24 cellular contexts compared by ENCODE assay signal in the genomic region with DNA sequence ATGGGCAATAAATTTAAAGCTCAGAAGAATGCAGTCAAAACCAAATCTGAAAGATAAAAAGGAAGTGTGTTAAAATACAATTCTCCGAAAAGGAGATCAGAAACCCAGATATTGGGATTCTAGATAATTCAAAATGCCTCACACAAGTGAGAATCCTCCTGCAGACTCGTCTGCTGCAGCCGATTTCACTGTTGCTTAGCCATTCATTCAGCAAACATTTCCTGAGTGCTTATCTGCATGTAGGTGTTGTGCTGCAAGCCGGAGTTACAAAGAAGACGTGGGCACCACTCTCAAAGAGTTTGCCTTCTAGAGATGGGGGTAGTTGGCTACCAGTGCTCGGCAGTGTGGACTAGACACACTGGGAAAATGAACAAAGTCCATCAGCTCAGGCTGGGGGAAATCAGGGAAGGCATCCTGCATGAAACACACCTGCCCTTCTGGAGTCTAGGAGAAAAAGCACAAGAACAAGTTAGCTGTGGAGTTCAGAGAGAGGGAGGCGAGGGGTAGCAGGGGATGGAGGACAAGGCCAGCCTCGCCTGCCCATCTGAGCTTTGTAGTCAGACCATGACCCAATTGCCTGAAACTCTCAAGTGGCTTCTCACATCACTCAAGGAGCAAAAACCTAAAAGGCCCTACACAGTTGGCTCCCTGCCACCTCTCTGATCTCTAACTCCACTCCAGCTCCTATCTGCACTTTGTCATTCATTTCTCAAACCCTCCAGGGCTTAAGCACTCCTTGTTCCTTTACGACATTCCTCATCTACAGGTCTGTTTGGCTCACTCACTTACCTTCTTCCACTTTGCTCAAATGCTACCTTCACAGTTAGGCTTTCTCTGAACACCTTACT.
DNase-seq lines count a peak whose midpoint lies in the region; ATAC-seq, FAIRE-seq and TF ChIP-seq lines count a peak whose summit lies in the region.
"Had no signal": no experiment of that assay in that cellular context is flagged by ENCODE, and none has a peak within 500 bp of the region (broad histone marks: within the 10 kb centered on the region; RNA-seq: fewer than 3 reads in every experiment).

No MANE protein-coding gene starts in this region.

- peaks cover 0 to 7% of the 10 kb centered on the region in 2 experiments; a peak in 2 of 4 replicates for H3K36me3 ChIP-seq in HCT116 (ENCODE audit: control insufficient read depth in 1 of 2, insufficient read depth in 2 of 2, low read length in 2 of 2)
- H3K36me3 ChIP-seq in H1 (ENCODE audit: control insufficient read depth in 2 of 4, insufficient read depth in 4 of 4, low read length in 3 of 4): no peaks in the 10 kb centered on the region
- H3K36me3 ChIP-seq in neural progenitor cell: no peaks in the 10 kb centered on the region
- H3K36me3 ChIP-seq: adrenal gland, BE2C, SJCRH30 had no signal

- H3K9me2 ChIP-seq in HCT116 (ENCODE audit: insufficient read depth): no peaks in the 10 kb centered on the region

- no peak overlapping the region for H2BK120ac ChIP-seq in H1 (replicated peaks; ENCODE audit: low read depth, low read length)

- H3K36me3 Mint-ChIP-seq in mesothelial cell of epicardium (peaks cover 3% of the 10 kb centered on the region), neural progenitor cell (no peaks in the 10 kb centered on the region)

- H3K9me3 Mint-ChIP-seq in mesothelial cell of epicardium (peaks cover 9% of the 10 kb centered on the region), neural progenitor cell (peaks cover 5% of the 10 kb centered on the region)
- H3K9me3 Mint-ChIP-seq: activated T-helper 17 cell treated with anti-CD3 and anti-CD28 coated beads, Interleukin-2, amount 50 U/mL, for 72 hours had no signal

- H3K79me1 ChIP-seq in H1 (ENCODE audit: low read depth, low read length): no peaks in the 10 kb centered on the region

- H3K79me2 ChIP-seq in HCT116 (ENCODE audit: insufficient read depth, low read length) (no peaks in the 10 kb centered on the region), H1 (ENCODE audit: control insufficient read depth in 1 of 2, insufficient read depth in 2 of 2, low read length in 2 of 2) (no peaks in the 10 kb centered on the region), neural progenitor cell (ENCODE audit: low read depth) (no peaks in the 10 kb centered on the region)

- no peaks in the 10 kb centered on the region for H3K23me2 ChIP-seq in H1 (ENCODE audit: low read depth, low read length)

- H3K9ac ChIP-seq in HCT116 (ENCODE audit: low read length) (0 out of 2 replicates have a peak overlapping the region, but pooled peaks have one; percentile 14), H1 (replicated peaks in 1 of 4; ENCODE audit: extremely low read depth in 1 of 4, low read depth in 3 of 4, low read length in 3 of 4) (peak overlapping the region in 1 of 4 experiments; percentile 32; a peak in 1 of 7 replicates), neural progenitor cell (no peak overlapping the region)

- CTCF ChIA-PET in HCT116 (lab: Charles Lee): no interaction called here
- CTCF ChIA-PET in H1 (lab: Charles Lee; ENCODE audit: partially characterized antibody): interaction anchor here (0.5 kb wide), 1 partner anchor 693 kb away, joined by 3 read pairs; no protein-coding TSS in a partner anchor

- no peak overlapping the region for H2BK20ac ChIP-seq in H1 (ENCODE audit: low read length)

- H3K4me3 Mint-ChIP-seq in mesothelial cell of epicardium (no peak overlapping the region), neural progenitor cell (no peak overlapping the region)
- H3K4me3 Mint-ChIP-seq: activated T-helper 17 cell treated with anti-CD3 and anti-CD28 coated beads, Interleukin-2, amount 50 U/mL, for 72 hours; T-helper 17 cell had no signal

- intact Hi-C loops in HCT116 (cut with micrococcal nuclease): no loop called here

- H2AK5ac ChIP-seq in H1 (ENCODE audit: low read depth, low read length): no peak overlapping the region

- H3K4me3 ChIP-seq in HCT116 (replicated peaks in 1 of 2; ENCODE audit: low read depth in 1 of 2, low read length in 2 of 2): peak overlapping the region in 1 of 2 experiments; percentile 11; a peak in 1 of 4 replicates
- no peak overlapping the region for H3K4me3 ChIP-seq in H1 (ENCODE audit: extremely low read depth in 1 of 4, insufficient read depth in 2 of 4, low read depth in 3 of 4, low read length in 4 of 4)
- no peak overlapping the region for H3K4me3 ChIP-seq in neural progenitor cell
- H3K4me3 ChIP-seq: adrenal gland, GM12878, PC-9, psoas muscle, SJCRH30, smooth muscle cell had no signal

- no peaks in the 10 kb centered on the region for H4K20me1 ChIP-seq in HCT116 (ENCODE audit: insufficient read depth)
- H4K20me1 ChIP-seq in H1 (replicated peaks in 1 of 2; ENCODE audit: control insufficient read depth in 1 of 2, insufficient read depth in 2 of 2, low read length in 2 of 2): peaks cover 0 to 2% of the 10 kb centered on the region in 2 experiments
- no peaks in the 10 kb centered on the region for H4K20me1 ChIP-seq in neural progenitor cell (ENCODE audit: low read depth)

- no peak overlapping the region for H3K14ac ChIP-seq in H1 (ENCODE audit: insufficient read length)

- FAIRE-seq in H1 (lab: Jason Lieb, UNC): no peak
- FAIRE-seq: GM12878 had no signal

- no peak overlapping the region for H4K91ac ChIP-seq in H1 (replicated peaks; ENCODE audit: insufficient read length, low read length)

- peaks cover 40 to 62% of the 10 kb centered on the region in 2 experiments for H3K4me1 ChIP-seq in HCT116 (ENCODE audit: control insufficient read depth in 1 of 2, insufficient read depth in 2 of 2, low read length in 2 of 2)
- peaks cover 0 to 4% (median 1%) of the 10 kb centered on the region in 4 experiments; a peak in 3 of 7 replicates for H3K4me1 ChIP-seq in H1 (replicated peaks in 1 of 4; ENCODE audit: control insufficient read depth in 3 of 4, insufficient read depth in 4 of 4, low read length in 3 of 4)
- H3K4me1 ChIP-seq in neural progenitor cell: peaks cover 6% of the 10 kb centered on the region
- H3K4me1 ChIP-seq: BE2C had no signal

- TF ChIP-seq RAD21 in HCT116 (IDR thresholded peaks at IDR 0.05; ENCODE audit: low read depth) (no peak), H1 (IDR thresholded peaks at IDR 0.05 in 1 of 2, conservative IDR thresholded peaks at IDR 0.05 in 1 of 2; ENCODE audit: low read depth in 2 of 2, low read length in 2 of 2) (no peak)

- no peak overlapping the region for H4K5ac ChIP-seq in H1 (ENCODE audit: insufficient read length, low read depth, low read length)

- H3K56ac ChIP-seq in H1 (replicated peaks; ENCODE audit: insufficient read length, low read depth, low read length): no peak overlapping the region

- H3K4me2 ChIP-seq in HCT116 (ENCODE audit: low read length) (peak overlapping the region; percentile 52), H1 (ENCODE audit: insufficient read depth in 1 of 2, low read depth in 2 of 2, low read length in 2 of 2) (no peak overlapping the region), neural progenitor cell (no peak overlapping the region)
- H3K4me2 ChIP-seq: PC-9, smooth muscle cell had no signal

- H3K27me3 ChIP-seq in HCT116 (ENCODE audit: insufficient read depth, low read length) (no peaks in the 10 kb centered on the region), H1 (replicated peaks in 1 of 4; ENCODE audit: control insufficient read depth in 3 of 4, extremely low read depth in 1 of 4, insufficient read depth in 3 of 4, low read length in 3 of 4) (no peaks in the 10 kb centered on the region), neural progenitor cell (no peaks in the 10 kb centered on the region)
- H3K27me3 ChIP-seq: adrenal gland, SJCRH30 had no signal

- in situ Hi-C loops in G401 (cut with HindIII; ENCODE audit: low sequenced_read_pairs): no loop called here

- no TSS peak for BruUV-seq in HCT116 (replicated peaks; lab: Mats Ljungman, UMichigan)

- no peak overlapping the region for H3K4ac ChIP-seq in H1 (replicated peaks; ENCODE audit: insufficient read length, low read depth, low read length)

- H3K27ac Mint-ChIP-seq in mesothelial cell of epicardium (peak overlapping the region; percentile 78), neural progenitor cell (no peak overlapping the region)
- H3K27ac Mint-ChIP-seq: activated T-helper 17 cell treated with anti-CD3 and anti-CD28 coated beads, Interleukin-2, amount 50 U/mL, for 72 hours; T-helper 17 cell had no signal

- H4K8ac ChIP-seq in H1 (ENCODE audit: extremely low read depth, insufficient read depth, low read length): no peak overlapping the region; the same call in 1 of the 2 replicates

- RAD21 ChIA-PET in HCT116 (lab: Charles Lee; ENCODE audit: low non-redundant PET in 1 of 2, low total read pairs in 2 of 2, uncharacterized antibody in 2 of 2, unreplicated experiment in 2 of 2): no interaction called here

- DNase-seq in HCT116 (ENCODE audit: low read depth, low spot score) (peak; percentile 15), NCI-H1105 (lab: John Stamatoyannopoulos, UW) (peak; percentile 14), H1 (ENCODE audit: low read depth in 1 of 2, low spot score in 2 of 2) (no peak), mesothelial cell of epicardium (ENCODE audit: low spot score in 2 of 2, unreplicated experiment in 2 of 2) (peak in 1 of 2 experiments; percentile 41), NCI-H2171 treated with DMSO at 0.1 percent for 48 hours (lab: John Stamatoyannopoulos, UW) (no peak), neural progenitor cell (ENCODE audit: low spot score) (no peak), G401 (ENCODE audit: low spot score) (no peak)
- DNase-seq: activated CD4-positive, CD25-positive, alpha-beta regulatory T cell; adrenal gland; BE2C; central memory CD4-positive, alpha-beta T cell; effector CD4-positive, alpha-beta T cell; GDM1; midbrain; NCI-H2081 treated with DMSO at 0.1 percent for 48 hours; NCI-H748 treated with DMSO at 0.1 percent for 48 hours; PC-9; psoas muscle; stimulated activated CD4-positive, alpha-beta T cell treated with anti-CD3 and anti-CD28 coated beads, Interleukin-4, amount 100 ng/mL, for 24 hours; T-helper 17 cell had no signal

- peak; percentile 23 for TF ChIP-seq POLR2A in HCT116 (IDR thresholded peaks at IDR 0.05; ENCODE audit: borderline replicate concordance, extremely low read depth, insufficient read depth, insufficient read length)
- TF ChIP-seq POLR2A in H1 (IDR thresholded peaks at IDR 0.05; ENCODE audit: control extremely low read depth in 1 of 2, low read depth in 2 of 2, low read length in 2 of 2): no peak

- no peak overlapping the region for H3K23ac ChIP-seq in H1 (ENCODE audit: insufficient read length)

- ATAC-seq in HCT116: peak; percentile 39; the same call in 1 of the 2 replicates
- ATAC-seq: activated T-helper 17 cell treated with anti-CD3 and anti-CD28 coated beads, Interleukin-2, amount 50 U/mL, for 72 hours; GM12878; psoas muscle; T-helper 17 cell had no signal

- H2BK5ac ChIP-seq in H1 (ENCODE audit: low read depth, low read length): no peak overlapping the region

- WGBS in H1 (ENCODE audit: extremely low coverage in 1 of 2, insufficient coverage in 1 of 2, insufficient read length in 1 of 2, insufficient replicate concordance in 2 of 2, low coverage in 1 of 2, low lambda C conversion rate in 2 of 2, missing lambda C conversion rate in 1 of 2), 2 experiments: 80% methylated on average over 9 of the region's 9 CpGs; no CpG with 5 or more reads in 1 of the 2 experiments

- H3K18ac ChIP-seq in H1 (ENCODE audit: extremely low read depth, low read length): no peak overlapping the region

- H2AFZ ChIP-seq in HCT116 (ENCODE audit: low read depth, low read length, poor library complexity, severe bottlenecking) (peak overlapping the region; percentile 49), H1 (ENCODE audit: low read length) (no peak overlapping the region), neural progenitor cell (replicated peaks) (no peak overlapping the region)
- H2AFZ ChIP-seq: PC-9 had no signal

- TF ChIP-seq CTCF in HCT116 (IDR thresholded peaks at IDR 0.05 in 2 of 3, conservative IDR thresholded peaks at IDR 0.05 in 1 of 3; ENCODE audit: borderline replicate concordance in 1 of 3, insufficient read depth in 1 of 3, low read depth in 2 of 3, low read length in 2 of 3) (no peak), H1 (IDR thresholded peaks at IDR 0.05; ENCODE audit: control extremely low read depth in 1 of 3, insufficient read depth in 1 of 3, low read depth in 1 of 3, low read length in 3 of 3) (no peak), mesothelial cell of epicardium (IDR thresholded peaks at IDR 0.05; ENCODE audit: unreplicated experiment) (no peak), neural progenitor cell (IDR thresholded peaks at IDR 0.05) (no peak)

- no peak overlapping the region for H2BK15ac ChIP-seq in H1 (ENCODE audit: low read length)

- H3K4me1 Mint-ChIP-seq in mesothelial cell of epicardium (peaks cover 44% of the 10 kb centered on the region), neural progenitor cell (peaks cover 4% of the 10 kb centered on the region)
- H3K4me1 Mint-ChIP-seq: activated T-helper 17 cell treated with anti-CD3 and anti-CD28 coated beads, Interleukin-2, amount 50 U/mL, for 72 hours; T-helper 17 cell had no signal

- peak overlapping the region; percentile 42 for H3K27ac ChIP-seq in HCT116 (ENCODE audit: low read depth, low read length)
- H3K27ac ChIP-seq in H1 (ENCODE audit: low read depth, low read length): no peak overlapping the region
- H3K27ac ChIP-seq in neural progenitor cell: no peak overlapping the region
- H3K27ac ChIP-seq: adrenal gland, PC-9, psoas muscle, SJCRH30 had no signal

- POLR2A ChIA-PET in HCT116 (lab: Charles Lee) (no interaction called here), H1 (lab: Charles Lee; ENCODE audit: partially characterized antibody) (no interaction called here)

- no peak for TF ChIP-seq EP300 in H1 (IDR thresholded peaks at IDR 0.05; ENCODE audit: borderline replicate concordance in 1 of 2, low read depth in 2 of 2, low read length in 2 of 2)

- H3K9me3 ChIP-seq in HCT116 (ENCODE audit: control insufficient read depth in 1 of 2, insufficient read depth in 1 of 2, low read depth in 1 of 2, low read length in 2 of 2) (no peaks in the 10 kb centered on the region), H1 (ENCODE audit: insufficient read depth in 2 of 2, low read depth in 1 of 2, low read length in 1 of 2) (no peaks in the 10 kb centered on the region), neural progenitor cell (ENCODE audit: low read depth) (no peaks in the 10 kb centered on the region)
- H3K9me3 ChIP-seq: BE2C, SJCRH30 had no signal

- H2BK12ac ChIP-seq in H1 (ENCODE audit: low read depth, low read length): peak overlapping the region; percentile 55; the same call in 1 of the 2 replicates

- no peaks in the 10 kb centered on the region for H3F3A ChIP-seq in neural progenitor cell (ENCODE audit: low read depth)

- H3K27me3 Mint-ChIP-seq in mesothelial cell of epicardium (ENCODE audit: low read depth) (no peaks in the 10 kb centered on the region), neural progenitor cell (ENCODE audit: insufficient read depth, low read depth) (peaks cover 2% of the 10 kb centered on the region)
- H3K27me3 Mint-ChIP-seq: activated T-helper 17 cell treated with anti-CD3 and anti-CD28 coated beads, Interleukin-2, amount 50 U/mL, for 72 hours; T-helper 17 cell had no signal

Comparison
In these comparisons a context has a peak if more than half of its experiments do, and no peak if none do; other contexts are left out.
1. DNase-seq: peak in HCT116 (single experiment) and NCI-H1105 (single experiment); none in H1 (0 of 2), NCI-H2171 treated with DMSO at 0.1 percent for 48 hours (single experiment), neural progenitor cell (single experiment) and G401 (single experiment).